Comparison of ENCODE assay signal across 14 cellular contexts in the genomic region with DNA sequence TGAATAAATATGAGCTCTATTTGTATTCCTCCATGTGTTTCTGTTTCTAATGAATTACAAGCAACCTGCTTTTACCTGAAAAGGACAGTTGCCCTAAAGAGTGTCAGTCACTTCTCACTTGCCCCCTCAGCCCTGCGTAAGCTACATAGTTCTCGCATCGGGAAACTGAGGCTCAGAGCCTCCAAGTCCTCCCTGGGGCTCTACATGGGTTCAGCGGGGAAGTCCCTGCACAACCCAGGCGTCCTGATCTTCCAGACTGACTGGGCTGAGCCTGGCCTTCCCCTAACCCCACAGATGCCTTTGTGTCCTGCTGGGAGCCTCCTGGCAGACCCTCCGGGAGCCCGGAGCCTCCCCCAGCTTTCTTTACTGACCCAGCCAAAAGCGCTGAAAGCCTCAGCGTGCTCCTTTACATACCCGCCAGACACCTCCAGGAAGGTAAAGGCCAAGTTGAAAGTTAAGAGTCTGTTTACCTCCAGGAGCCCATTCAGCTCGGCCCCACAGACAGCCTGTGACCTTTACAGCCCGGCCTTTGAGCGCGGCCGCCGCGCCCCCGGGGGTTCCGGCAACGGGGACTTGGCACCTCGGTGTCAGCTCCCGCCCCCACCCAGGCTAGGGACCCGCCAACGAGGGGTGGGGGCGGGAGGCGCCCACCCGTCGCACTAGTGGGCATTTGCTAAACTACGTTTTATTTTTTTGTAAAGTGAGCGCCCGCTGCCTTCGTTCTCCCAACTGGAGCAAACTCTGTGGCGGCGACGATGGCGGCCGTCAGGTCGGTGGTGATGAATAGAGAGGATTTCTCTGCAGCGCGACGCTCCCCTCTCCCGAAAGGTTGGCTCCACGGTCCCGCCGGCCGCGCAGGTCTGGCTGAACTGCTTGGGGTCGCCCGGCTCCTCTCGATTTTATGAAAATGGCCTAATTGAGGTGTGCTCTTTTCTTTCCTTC. TPM values are rescaled to one million over a fixed set of nuclear protein-coding genes. Genes with fewer than 3 reads are reported as not detected.
DNase-seq lines count a peak whose midpoint lies in the region; ATAC-seq and TF ChIP-seq lines count a peak whose summit lies in the region.
"Had no signal": no experiment of that assay in that cellular context is flagged by ENCODE, and none has a peak within 500 bp of the region (broad histone marks: within the 10 kb centered on the region; RNA-seq: fewer than 3 reads in every experiment).

No MANE protein-coding gene starts in this region.

- H3K36me3 ChIP-seq in smooth muscle cell (ENCODE audit: low read depth), result no peaks in the 10 kb centered on the region
- H3K36me3 ChIP-seq: SJSA1 had no signal

- H3K27ac Mint-ChIP-seq in activated T-cell treated with anti-CD3 and anti-CD28 coated beads, Interleukin-2, amount 50 U/mL, for 24 hours, result no peak overlapping the region
- H3K27ac Mint-ChIP-seq in glutamatergic neuron (ENCODE audit: unreplicated experiment), result no peak overlapping the region

- no peaks in the 10 kb centered on the region for H3K9me3 Mint-ChIP-seq in activated T-cell treated with anti-CD3 and anti-CD28 coated beads, Interleukin-2, amount 50 U/mL, for 24 hours
- peaks cover 3% of the 10 kb centered on the region for H3K9me3 Mint-ChIP-seq in glutamatergic neuron (ENCODE audit: unreplicated experiment)

- no peaks in the 10 kb centered on the region for H3K36me3 Mint-ChIP-seq in activated T-cell treated with anti-CD3 and anti-CD28 coated beads, Interleukin-2, amount 50 U/mL, for 24 hours (ENCODE audit: low read depth)
- H3K36me3 Mint-ChIP-seq in glutamatergic neuron (ENCODE audit: unreplicated experiment), result no peaks in the 10 kb centered on the region

- peak overlapping the region; percentile 85 for H2AFZ ChIP-seq in smooth muscle cell (ENCODE audit: low read depth)

- WGBS in smooth muscle cell (ENCODE audit: low lambda C conversion rate), result 12% methylated on average over 44 of the region's 50 CpGs

- no peaks in the 10 kb centered on the region for H3K9me3 ChIP-seq in smooth muscle cell (replicated peaks; ENCODE audit: low read depth)
- H3K9me3 ChIP-seq: SJSA1 had no signal

- intact Hi-C loops in posterior cingulate gyrus (cut with DNase I), result no loop called here

- no peak for DNase-seq in activated T-cell treated with anti-CD3 and anti-CD28 coated beads, Interleukin-2, amount 50 U/mL, for 24 hours
- no peak for DNase-seq in activated T-cell treated with anti-CD3 and anti-CD28 coated beads, Interleukin-2, amount 50 U/mL, for 48 hours
- peak; percentile 52 for DNase-seq in glutamatergic neuron
- no peak for DNase-seq in smooth muscle cell (lab: John Stamatoyannopoulos, UW; ENCODE audit: unreplicated experiment)
- DNase-seq in posterior cingulate gyrus, result no peak
- no peak for DNase-seq in G401 (ENCODE audit: low spot score)
- DNase-seq: anterior cingulate cortex, DMS53, NCI-H2107 had no signal

- peak overlapping the region; percentile 42 for H3K4me3 ChIP-seq in smooth muscle cell
- H3K4me3 ChIP-seq: lung, SJSA1 had no signal

- in situ Hi-C loops in G401 (cut with HindIII; ENCODE audit: low sequenced_read_pairs), result no loop called here

- H3K27ac ChIP-seq in smooth muscle cell (ENCODE audit: low read depth), result no peak overlapping the region
- H3K27ac ChIP-seq: SJSA1 had no signal

- no peak overlapping the region for H3K9ac ChIP-seq in smooth muscle cell (ENCODE audit: low read depth)

- peaks cover 72% of the 10 kb centered on the region for H3K27me3 ChIP-seq in smooth muscle cell (ENCODE audit: low read depth)

- TF ChIP-seq CTCF in glutamatergic neuron (IDR thresholded peaks at IDR 0.05; ENCODE audit: partially characterized antibody, unreplicated experiment) (no peak), smooth muscle cell (IDR thresholded peaks at IDR 0.05; ENCODE audit: borderline replicate concordance, insufficient read depth, poor library complexity, severe bottlenecking) (no peak)

- H3K79me2 ChIP-seq in smooth muscle cell (ENCODE audit: low read depth), result no peaks in the 10 kb centered on the region

- peaks cover 28% of the 10 kb centered on the region for H3K4me1 Mint-ChIP-seq in activated T-cell treated with anti-CD3 and anti-CD28 coated beads, Interleukin-2, amount 50 U/mL, for 24 hours (ENCODE audit: low read depth)
- peaks cover 4% of the 10 kb centered on the region for H3K4me1 Mint-ChIP-seq in glutamatergic neuron (ENCODE audit: low read depth, unreplicated experiment)

- H3K4me3 Mint-ChIP-seq in activated T-cell treated with anti-CD3 and anti-CD28 coated beads, Interleukin-2, amount 50 U/mL, for 24 hours, result peak overlapping the region; percentile 59
- H3K4me3 Mint-ChIP-seq in glutamatergic neuron (ENCODE audit: unreplicated experiment), result peak overlapping the region; percentile 11

- peaks cover 96% of the 10 kb centered on the region for H3K27me3 Mint-ChIP-seq in activated T-cell treated with anti-CD3 and anti-CD28 coated beads, Interleukin-2, amount 50 U/mL, for 24 hours
- peaks cover 44% of the 10 kb centered on the region for H3K27me3 Mint-ChIP-seq in glutamatergic neuron (ENCODE audit: unreplicated experiment)

- peak overlapping the region; percentile 83 for H3K4me2 ChIP-seq in smooth muscle cell

- no peaks in the 10 kb centered on the region for H3F3A ChIP-seq in smooth muscle cell (ENCODE audit: low read depth)

- ATAC-seq in SK-N-SH treated with all-trans-retinoic acid at 6 μM for 48 hours (0 out of 3 replicates have a peak, but pooled peaks have one; percentile 6), HG03439 (IDR thresholded peaks at IDR 0.05; ENCODE audit: unreplicated experiment) (no peak)

- no peaks in the 10 kb centered on the region for H3K4me1 ChIP-seq in smooth muscle cell (ENCODE audit: low read depth)

- no peaks in the 10 kb centered on the region for H4K20me1 ChIP-seq in smooth muscle cell (ENCODE audit: low read depth)

TF ChIP-seq in SK-N-SH treated with all-trans-retinoic acid at 6 μM for 48 hours, 23 proteins besides CTCF, POLR2A, EP300 and RAD21:
- TF ChIP-seq, protein P1, sequence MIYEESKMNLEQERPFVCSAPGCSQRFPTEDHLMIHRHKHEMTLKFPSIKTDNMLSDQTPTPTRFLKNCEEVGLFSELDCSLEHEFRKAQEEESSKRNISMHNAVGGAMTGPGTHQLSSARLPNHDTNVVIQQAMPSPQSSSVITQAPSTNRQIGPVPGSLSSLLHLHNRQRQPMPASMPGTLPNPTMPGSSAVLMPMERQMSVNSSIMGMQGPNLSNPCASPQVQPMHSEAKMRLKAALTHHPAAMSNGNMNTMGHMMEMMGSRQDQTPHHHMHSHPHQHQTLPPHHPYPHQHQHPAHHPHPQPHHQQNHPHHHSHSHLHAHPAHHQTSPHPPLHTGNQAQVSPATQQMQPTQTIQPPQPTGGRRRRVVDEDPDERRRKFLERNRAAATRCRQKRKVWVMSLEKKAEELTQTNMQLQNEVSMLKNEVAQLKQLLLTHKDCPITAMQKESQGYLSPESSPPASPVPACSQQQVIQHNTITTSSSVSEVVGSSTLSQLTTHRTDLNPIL (CRISPR knock-in tag; IDR thresholded peaks at IDR 0.05; ENCODE audit: low read depth), result no peak
- TF ChIP-seq PPARA (CRISPR knock-in tag; IDR thresholded peaks at IDR 0.05; ENCODE audit: borderline replicate concordance) (no peak), SNAI2 (CRISPR knock-in tag; IDR thresholded peaks at IDR 0.05) (no peak), ARNTL (CRISPR knock-in tag; IDR thresholded peaks at IDR 0.05; ENCODE audit: borderline replicate concordance, low read depth) (no peak), ESRRG (CRISPR knock-in tag; IDR thresholded peaks at IDR 0.05) (no peak), OSR1 (CRISPR knock-in tag; IDR thresholded peaks at IDR 0.05) (no peak), CSDC2 (CRISPR knock-in tag; IDR thresholded peaks at IDR 0.05) (no peak), ISL1 (CRISPR knock-in tag; IDR thresholded peaks at IDR 0.05) (no peak)
- TF ChIP-seq, protein P2, sequence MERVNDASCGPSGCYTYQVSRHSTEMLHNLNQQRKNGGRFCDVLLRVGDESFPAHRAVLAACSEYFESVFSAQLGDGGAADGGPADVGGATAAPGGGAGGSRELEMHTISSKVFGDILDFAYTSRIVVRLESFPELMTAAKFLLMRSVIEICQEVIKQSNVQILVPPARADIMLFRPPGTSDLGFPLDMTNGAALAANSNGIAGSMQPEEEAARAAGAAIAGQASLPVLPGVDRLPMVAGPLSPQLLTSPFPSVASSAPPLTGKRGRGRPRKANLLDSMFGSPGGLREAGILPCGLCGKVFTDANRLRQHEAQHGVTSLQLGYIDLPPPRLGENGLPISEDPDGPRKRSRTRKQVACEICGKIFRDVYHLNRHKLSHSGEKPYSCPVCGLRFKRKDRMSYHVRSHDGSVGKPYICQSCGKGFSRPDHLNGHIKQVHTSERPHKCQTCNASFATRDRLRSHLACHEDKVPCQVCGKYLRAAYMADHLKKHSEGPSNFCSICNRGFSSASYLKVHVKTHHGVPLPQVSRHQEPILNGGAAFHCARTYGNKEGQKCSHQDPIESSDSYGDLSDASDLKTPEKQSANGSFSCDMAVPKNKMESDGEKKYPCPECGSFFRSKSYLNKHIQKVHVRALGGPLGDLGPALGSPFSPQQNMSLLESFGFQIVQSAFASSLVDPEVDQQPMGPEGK (CRISPR knock-in tag; IDR thresholded peaks at IDR 0.05; ENCODE audit: borderline replicate concordance), result no peak
- TF ChIP-seq, protein P3, sequence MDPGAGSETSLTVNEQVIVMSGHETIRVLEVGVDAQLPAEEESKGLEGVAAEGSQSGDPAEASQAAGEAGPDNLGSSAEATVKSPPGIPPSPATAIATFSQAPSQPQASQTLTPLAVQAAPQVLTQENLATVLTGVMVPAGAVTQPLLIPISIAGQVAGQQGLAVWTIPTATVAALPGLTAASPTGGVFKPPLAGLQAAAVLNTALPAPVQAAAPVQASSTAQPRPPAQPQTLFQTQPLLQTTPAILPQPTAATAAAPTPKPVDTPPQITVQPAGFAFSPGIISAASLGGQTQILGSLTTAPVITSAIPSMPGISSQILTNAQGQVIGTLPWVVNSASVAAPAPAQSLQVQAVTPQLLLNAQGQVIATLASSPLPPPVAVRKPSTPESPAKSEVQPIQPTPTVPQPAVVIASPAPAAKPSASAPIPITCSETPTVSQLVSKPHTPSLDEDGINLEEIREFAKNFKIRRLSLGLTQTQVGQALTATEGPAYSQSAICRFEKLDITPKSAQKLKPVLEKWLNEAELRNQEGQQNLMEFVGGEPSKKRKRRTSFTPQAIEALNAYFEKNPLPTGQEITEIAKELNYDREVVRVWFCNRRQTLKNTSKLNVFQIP (CRISPR knock-in tag; IDR thresholded peaks at IDR 0.05; ENCODE audit: borderline replicate concordance, low read depth), result no peak

RNA-seq across cellular contexts. Expression of a gene that starts 4.4 kb away (rescaled TPM):
- total RNA-seq in glutamatergic neuron (ENCODE audit: unreplicated experiment) (0.20 TPM), smooth muscle cell (3.3 and 4.8 TPM in 2 replicates)
- polyA plus RNA-seq in smooth muscle cell, result 4.4 and 5.4 TPM in 2 replicates
- 54.8 and 60.5 TPM in 2 replicates for total RNA-seq in G401 (2014; rRNA removed; shearing (Covaris generic))
- total RNA-seq: lung, osteoblast, SJSA1 had no signal
- polyA plus RNA-seq: lung had no signal

RNA-seq across cellular contexts. Expression of a gene that starts 10.0 kb away (rescaled TPM):
- not detected for total RNA-seq in glutamatergic neuron (ENCODE audit: unreplicated experiment)
- 3.5 and 8.4 TPM in 2 replicates for total RNA-seq in smooth muscle cell
- polyA plus RNA-seq in smooth muscle cell, result 6.8 and 7.8 TPM in 2 replicates
- total RNA-seq in G401 (2014; rRNA removed; shearing (Covaris generic)), result 9.5 and 42.2 TPM in 2 replicates
- total RNA-seq: lung, osteoblast, SJSA1 had no signal
- polyA plus RNA-seq: lung had no signal

RNA-seq across cellular contexts. Expression of a gene that starts 10.6 kb away (rescaled TPM):
- not detected for total RNA-seq in glutamatergic neuron (ENCODE audit: unreplicated experiment)
- not detected in 2 replicates for total RNA-seq in smooth muscle cell
- polyA plus RNA-seq in smooth muscle cell, result 2.4 and 6.5 TPM in 2 replicates
- total RNA-seq in G401 (2014; rRNA removed; shearing (Covaris generic)), result 8.2 TPM in 1 of 2 replicates, not detected in the other
- total RNA-seq: lung, osteoblast, SJSA1 had no signal
- polyA plus RNA-seq: lung had no signal
